In the genomic region with DNA sequence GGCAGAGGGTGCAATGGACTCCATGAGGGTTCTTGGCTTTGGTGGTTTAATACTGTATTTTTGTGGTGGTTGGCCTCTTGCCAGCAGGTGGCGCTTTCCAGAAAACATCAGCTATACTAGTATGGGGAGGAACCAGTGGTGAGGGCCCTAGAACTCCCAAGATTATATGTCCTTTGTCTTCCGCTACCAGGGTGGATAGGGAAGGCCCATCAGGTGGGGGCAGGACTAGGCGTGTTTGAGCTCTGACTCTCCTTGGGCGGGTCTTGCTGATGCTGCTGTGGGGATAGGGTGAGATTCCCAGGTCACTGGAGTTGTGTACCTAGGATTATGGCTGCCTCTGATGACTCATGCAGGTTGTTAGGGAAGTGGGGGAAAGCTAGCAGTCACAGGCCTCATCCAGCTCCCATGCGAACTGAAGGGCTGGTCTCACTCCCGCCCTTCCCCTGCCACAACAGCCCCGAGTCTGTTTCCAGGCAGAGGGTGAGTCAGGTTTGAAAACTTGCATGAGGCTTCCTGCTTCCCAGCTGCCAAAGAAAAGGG, we compare ENCODE assay signal across 8 cellular contexts.
DNase-seq lines count a peak whose midpoint lies in the region; ATAC-seq and TF ChIP-seq lines count a peak whose summit lies in the region.

No MANE protein-coding gene starts in this region.

- DNase-seq in AG20443 (ENCODE audit: low spot score) (peak; percentile 8), SK-N-SH (peak; percentile 3), iPS DF 6.9 (ENCODE audit: low read depth, low spot score) (peak; percentile 29), mesenteric fat pad (ENCODE audit: low spot score) (no peak), vagina (ENCODE audit: extremely low spot score in 2 of 2) (no peak)

- H3K27ac ChIP-seq in SK-N-SH (ENCODE audit: low read depth in 2 of 2, low read length in 1 of 2) (peak overlapping the region in 1 of 2 experiments; percentile 42; a peak in 2 of 4 replicates), iPS DF 6.9 (ENCODE audit: low read length) (no peak overlapping the region), vagina (no peak overlapping the region), gastroesophageal sphincter (no peak overlapping the region)

- TF ChIP-seq CTCF in SK-N-SH (IDR thresholded peaks at IDR 0.05) (peak; percentile 52), vagina (IDR thresholded peaks at IDR 0.05) (no peak), gastroesophageal sphincter (IDR thresholded peaks at IDR 0.05) (no peak)

- H3K4me2 ChIP-seq in SK-N-SH: no peak overlapping the region

- H3K9me2 ChIP-seq in SK-N-SH: no peaks in the 10 kb centered on the region

- no peaks in the 10 kb centered on the region for H3K79me2 ChIP-seq in SK-N-SH (ENCODE audit: insufficient read depth)

- WGBS in SK-N-SH (ENCODE audit: low lambda C conversion rate): no CpG with 5 or more reads among the region's 7 CpGs
- no CpG with 5 or more reads among the region's 7 CpGs for WGBS in iPS DF 6.9 (ENCODE audit: insufficient coverage, insufficient read length)
- WGBS in gastroesophageal sphincter (ENCODE audit: low coverage in 1 of 2), 2 donors: 61% methylated on average over 4 of the region's 7 CpGs; no CpG with 5 or more reads in 1 of the 2 donors

- H3K4me3 ChIP-seq in SK-N-SH (ENCODE audit: low read depth in 2 of 2, low read length in 1 of 2) (no peak overlapping the region), iPS DF 6.9 (ENCODE audit: low read length) (no peak overlapping the region), vagina (no peak overlapping the region), gastroesophageal sphincter (no peak overlapping the region)

- H2AFZ ChIP-seq in SK-N-SH (ENCODE audit: low read depth): peak overlapping the region; percentile 77; the same call in 1 of the 2 replicates

- H3K27me3 ChIP-seq in SK-N-SH (ENCODE audit: insufficient read depth) (no peaks in the 10 kb centered on the region), iPS DF 6.9 (ENCODE audit: control insufficient read depth, insufficient read depth, low read length) (no peaks in the 10 kb centered on the region), vagina (no peaks in the 10 kb centered on the region), gastroesophageal sphincter (no peaks in the 10 kb centered on the region)

- H3K9me3 ChIP-seq in SK-N-SH (no peaks in the 10 kb centered on the region), iPS DF 6.9 (ENCODE audit: control insufficient read depth, insufficient read depth, low read length) (no peaks in the 10 kb centered on the region), vagina (no peaks in the 10 kb centered on the region), gastroesophageal sphincter (no peaks in the 10 kb centered on the region)

- no peak for TF ChIP-seq EP300 in SK-N-SH (IDR thresholded peaks at IDR 0.05; ENCODE audit: borderline replicate concordance in 1 of 2, low read depth in 1 of 2, low read length in 1 of 2)
- TF ChIP-seq EP300 in gastroesophageal sphincter (IDR thresholded peaks at IDR 0.05): no peak

- H4K20me1 ChIP-seq in SK-N-SH (ENCODE audit: insufficient read depth): no peaks in the 10 kb centered on the region

- no peak overlapping the region for H3K9ac ChIP-seq in SK-N-SH

- ATAC-seq in GM18861 (IDR thresholded peaks at IDR 0.05; ENCODE audit: unreplicated experiment) (peak; percentile 50), HG03432 (IDR thresholded peaks at IDR 0.05; ENCODE audit: unreplicated experiment) (peak; percentile 52), gastroesophageal sphincter (no peak)

- CTCF ChIA-PET in SK-N-SH (lab: Yijun Ruan, JAX): interaction anchor here (0.6 to 2.1 kb wide), 6 partner anchors 11 to 1157 kb away, joined by 3 to 7 read pairs (median 4); no protein-coding TSS in a partner anchor

- H3K4me1 ChIP-seq in SK-N-SH (ENCODE audit: control insufficient read depth in 1 of 2, insufficient read depth in 2 of 2, low read depth in 1 of 2, low read length in 1 of 2) (no peaks in the 10 kb centered on the region), iPS DF 6.9 (ENCODE audit: control insufficient read depth, insufficient read depth, low read length) (no peaks in the 10 kb centered on the region; the same call in 1 of the 2 replicates), vagina (no peaks in the 10 kb centered on the region), gastroesophageal sphincter (no peaks in the 10 kb centered on the region)

- 0 out of 2 replicates have a peak, but pooled peaks have one; percentile 11 for TF ChIP-seq RAD21 in SK-N-SH (IDR thresholded peaks at IDR 0.05; ENCODE audit: low read length)

- no peaks in the 10 kb centered on the region for H3F3A ChIP-seq in SK-N-SH (replicated peaks; ENCODE audit: insufficient read depth)

- TF ChIP-seq POLR2A in vagina (IDR thresholded peaks at IDR 0.05): no peak
- no peak for TF ChIP-seq POLR2A in gastroesophageal sphincter (IDR thresholded peaks at IDR 0.05)

- H3K36me3 ChIP-seq in SK-N-SH (replicated peaks in 1 of 2; ENCODE audit: control insufficient read depth in 1 of 2, insufficient read depth in 2 of 2, low read length in 1 of 2): no peaks in the 10 kb centered on the region
- no peaks in the 10 kb centered on the region for H3K36me3 ChIP-seq in iPS DF 6.9 (ENCODE audit: control insufficient read depth, insufficient read depth, low read length)
- no peaks in the 10 kb centered on the region for H3K36me3 ChIP-seq in vagina
- H3K36me3 ChIP-seq in gastroesophageal sphincter: no peaks in the 10 kb centered on the region

- intact Hi-C loops in vagina (cut with DNase I): no loop called here

- POLR2A ChIA-PET in SK-N-SH (lab: Yijun Ruan, JAX): no interaction called here

TF ChIP-seq in SK-N-SH, 30 proteins besides CTCF, POLR2A, EP300 and RAD21:
- TF ChIP-seq PBX3 (IDR thresholded peaks at IDR 0.05) (no peak), MEF2A (IDR thresholded peaks at IDR 0.05; ENCODE audit: borderline replicate concordance, low read depth) (no peak), POLR2AphosphoS5 (IDR thresholded peaks at IDR 0.05; ENCODE audit: low read depth, low read length) (no peak), MAX (IDR thresholded peaks at IDR 0.05; ENCODE audit: low read depth) (0 out of 2 replicates have a peak, but pooled peaks have one; percentile 17), SIN3A (IDR thresholded peaks at IDR 0.05; ENCODE audit: borderline replicate concordance, low read depth, low read length) (no peak), TCF12 (IDR thresholded peaks at IDR 0.05) (peak; percentile 10; the same call in 1 of the 2 replicates), FOSL2 (IDR thresholded peaks at IDR 0.05; ENCODE audit: borderline replicate concordance, low read depth) (peak; percentile 46; the same call in 1 of the 2 replicates), TAF1 (IDR thresholded peaks at IDR 0.05; ENCODE audit: borderline replicate concordance, low read depth, low read length) (no peak), EZH2phosphoT487 (IDR thresholded peaks at IDR 0.05; ENCODE audit: borderline replicate concordance, low read depth) (no peak), CHD2 (IDR thresholded peaks at IDR 0.05; ENCODE audit: low read length, partially characterized antibody) (no peak), JUND (IDR thresholded peaks at IDR 0.05) (peak; percentile 34; the same call in 1 of the 2 replicates)
- TF ChIP-seq, protein P1, sequence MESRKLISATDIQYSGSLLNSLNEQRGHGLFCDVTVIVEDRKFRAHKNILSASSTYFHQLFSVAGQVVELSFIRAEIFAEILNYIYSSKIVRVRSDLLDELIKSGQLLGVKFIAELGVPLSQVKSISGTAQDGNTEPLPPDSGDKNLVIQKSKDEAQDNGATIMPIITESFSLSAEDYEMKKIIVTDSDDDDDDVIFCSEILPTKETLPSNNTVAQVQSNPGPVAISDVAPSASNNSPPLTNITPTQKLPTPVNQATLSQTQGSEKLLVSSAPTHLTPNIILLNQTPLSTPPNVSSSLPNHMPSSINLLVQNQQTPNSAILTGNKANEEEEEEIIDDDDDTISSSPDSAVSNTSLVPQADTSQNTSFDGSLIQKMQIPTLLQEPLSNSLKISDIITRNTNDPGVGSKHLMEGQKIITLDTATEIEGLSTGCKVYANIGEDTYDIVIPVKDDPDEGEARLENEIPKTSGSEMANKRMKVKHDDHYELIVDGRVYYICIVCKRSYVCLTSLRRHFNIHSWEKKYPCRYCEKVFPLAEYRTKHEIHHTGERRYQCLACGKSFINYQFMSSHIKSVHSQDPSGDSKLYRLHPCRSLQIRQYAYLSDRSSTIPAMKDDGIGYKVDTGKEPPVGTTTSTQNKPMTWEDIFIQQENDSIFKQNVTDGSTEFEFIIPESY (IDR thresholded peaks at IDR 0.05; ENCODE audit: borderline replicate concordance, low read depth): no peak

Comparison
In these comparisons a context has a peak if more than half of its experiments do, and no peak if none do; other contexts are left out.
1. DNase-seq: peak in AG20443 (single experiment), SK-N-SH (single experiment) and iPS DF 6.9 (single experiment); none in mesenteric fat pad (single experiment) and vagina (0 of 2).